8 cellular contexts compared by ENCODE assay signal in genomic region chr11:818396-819128, GRCh38. TPM values are rescaled to one million over a fixed set of nuclear protein-coding genes. Genes with fewer than 3 reads are reported as not detected.
DNase-seq lines count a peak whose midpoint lies in the region; ATAC-seq lines count a peak whose summit lies in the region.

Gene PNPLA2 (plus strand): TSS chr11:818914. CDS start chr11:819719, 805 bp downstream.

- H3K36me3 Mint-ChIP-seq in effector memory CD8-positive, alpha-beta T cell (ENCODE audit: insufficient read depth): peaks cover 40% of the 10 kb centered on the region

- no peaks in the 10 kb centered on the region for H3K27me3 Mint-ChIP-seq in effector memory CD8-positive, alpha-beta T cell

- no peaks in the 10 kb centered on the region for H3K9me3 Mint-ChIP-seq in effector memory CD8-positive, alpha-beta T cell

- peaks cover 5 to 11% of the 10 kb centered on the region in 2 donors for H3K4me1 Mint-ChIP-seq in effector memory CD8-positive, alpha-beta T cell (ENCODE audit: low read depth in 2 of 2)

- H3K27ac Mint-ChIP-seq in effector memory CD8-positive, alpha-beta T cell: peak within 1 kb of the TSS; percentile 80 to 89

- DNase-seq in EL (peak; percentile 79), NCI-H460 (ENCODE audit: extremely low read depth, low read depth) (no peak), mucosa of gallbladder (ENCODE audit: low spot score) (no peak), DMS153 treated with DMSO at 0.1 percent for 48 hours (lab: John Stamatoyannopoulos, UW; ENCODE audit: unreplicated experiment) (no peak), AML-193 (lab: John Stamatoyannopoulos, UW) (no peak)
- no peak for DNase-seq in effector memory CD8-positive, alpha-beta T cell

- H3K4me3 Mint-ChIP-seq in effector memory CD8-positive, alpha-beta T cell: peak within 1 kb of the TSS; percentile 83 to 86

- no peak for ATAC-seq in effector memory CD8-positive, alpha-beta T cell (replicated peaks)
- no peak for ATAC-seq in GM21717 (IDR thresholded peaks at IDR 0.05; ENCODE audit: unreplicated experiment)
- no peak for ATAC-seq in HG03039 (IDR thresholded peaks at IDR 0.05; ENCODE audit: unreplicated experiment)

RNA-seq across cellular contexts. Expression of gene PNPLA2, which starts in this region (rescaled TPM):
- 15.0 and 15.7 TPM in 2 replicates for total RNA-seq in NCI-H460 (2014; rRNA removed; shearing (Covaris generic))
- polyA plus RNA-seq in NCI-H460 (2014; cell fraction: nucleus; rRNA removed): 47.5 and 78.1 TPM in 2 replicates
- total RNA-seq in mucosa of gallbladder: 159 TPM
